Comparison of ENCODE assay signal across 32 cellular contexts in the genomic region with DNA sequence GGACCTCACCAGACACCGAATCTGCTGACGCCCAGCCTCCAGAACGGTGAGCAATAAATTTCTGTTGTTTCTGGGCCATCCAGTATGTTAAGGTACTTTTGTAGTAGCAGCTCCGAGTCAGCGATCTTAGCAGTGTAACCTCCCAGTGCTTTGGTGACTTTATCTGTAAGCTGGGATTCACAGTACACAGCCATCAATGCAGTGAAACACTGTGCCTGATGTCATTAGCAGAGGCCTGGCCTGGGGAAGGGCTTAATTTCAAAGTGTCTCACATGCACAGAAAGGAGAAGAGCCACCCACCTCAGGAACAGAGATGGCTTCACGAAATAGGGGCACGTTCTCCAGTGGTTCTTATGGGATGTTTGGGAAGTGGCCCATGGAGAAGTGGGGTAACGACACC.
"Had no signal": no experiment of that assay in that cellular context is flagged by ENCODE, and none has a peak within 500 bp of the region (broad histone marks: within the 10 kb centered on the region; RNA-seq: fewer than 3 reads in every experiment).

No MANE protein-coding gene starts in this region.

- H3K4me1 ChIP-seq: foreskin keratinocyte, lower lobe of right lung, prostate gland, transverse colon, upper lobe of right lung, uterus had no signal

- H3K4me3 ChIP-seq: dorsolateral prefrontal cortex, gastroesophageal sphincter, heart left ventricle, lower lobe of right lung, prostate gland, right atrium auricular region, smooth muscle cell, suprapubic skin, transverse colon, upper lobe of right lung, uterus had no signal

- H3K27ac ChIP-seq: dorsolateral prefrontal cortex, epithelial cell of prostate, foreskin keratinocyte, gastroesophageal sphincter, heart left ventricle, lower lobe of right lung, prostate gland, right atrium auricular region, suprapubic skin, transverse colon, upper lobe of right lung, uterus had no signal

- H3K27me3 ChIP-seq: right atrium auricular region, suprapubic skin, transverse colon, upper lobe of right lung, uterus had no signal

- H3K9me3 ChIP-seq: gastroesophageal sphincter, heart left ventricle, lower lobe of right lung, prostate gland, right atrium auricular region, suprapubic skin, transverse colon, upper lobe of right lung, uterus had no signal

- H3K9me3 Mint-ChIP-seq: endodermal cell; natural killer cell; neural crest cell; stimulated activated naive CD8-positive, alpha-beta T cell treated with anti-CD3 and anti-CD28 coated beads, Interleukin-15, amount 100 ng/mL, for 72 hours had no signal

- DNase-seq: dorsolateral prefrontal cortex; effector CD8-positive, alpha-beta T cell; endodermal cell; foreskin keratinocyte; heart left ventricle; hypothalamus; immature natural killer cell; islet precursor cell; kidney glomerular epithelial cell; left colon; left ventricle myocardium superior; lower lobe of right lung; natural killer cell; nucleus accumbens; stimulated activated CD4-positive, alpha-beta T cell treated with anti-CD3 and anti-CD28 coated beads, Interleukin-12 subunit alpha, Interleukin-12 subunit beta, amount 100 ng/mL, for 4 hours; stimulated activated CD4-positive, alpha-beta T cell treated with anti-CD3 and anti-CD28 coated beads, Interleukin-1b, Interleukin-23, amount 100 ng/mL, for 48 hours; stimulated activated CD4-positive, alpha-beta T cell treated with anti-CD3 and anti-CD28 coated beads, Interleukin-4, amount 100 ng/mL, for 1 hour; stimulated activated CD8-positive, alpha-beta memory T cell treated with anti-CD3 and anti-CD28 coated beads, Interleukin-4, amount 100 ng/mL, for 48 hours; stimulated activated naive CD4-positive, alpha-beta T cell; stimulated activated naive CD8-positive, alpha-beta T cell treated with anti-CD3 and anti-CD28 coated beads, Interleukin-15, amount 100 ng/mL, for 72 hours; transverse colon; upper lobe of right lung; uterus had no signal

- H3K4me1 Mint-ChIP-seq: endodermal cell; immature natural killer cell; natural killer cell; stimulated activated naive CD8-positive, alpha-beta T cell treated with anti-CD3 and anti-CD28 coated beads, Interleukin-15, amount 100 ng/mL, for 72 hours had no signal

- H3K36me3 Mint-ChIP-seq: immature natural killer cell, natural killer cell had no signal

- ATAC-seq: esophagus mucosa; foreskin keratinocyte; gastroesophageal sphincter; heart left ventricle; left colon; left ventricle myocardium superior; lower lobe of right lung; natural killer cell; sciatic nerve; stimulated activated naive CD8-positive, alpha-beta T cell treated with anti-CD3 and anti-CD28 coated beads, Interleukin-15, amount 100 ng/mL, for 72 hours; upper lobe of right lung had no signal

- H3K36me3 ChIP-seq: gastroesophageal sphincter, heart left ventricle, lower lobe of right lung, prostate gland, right atrium auricular region, suprapubic skin, transverse colon, upper lobe of right lung, uterus had no signal

- H3K4me2 ChIP-seq: smooth muscle cell had no signal

- H3K27ac Mint-ChIP-seq: endodermal cell; immature natural killer cell; natural killer cell; stimulated activated naive CD8-positive, alpha-beta T cell treated with anti-CD3 and anti-CD28 coated beads, Interleukin-15, amount 100 ng/mL, for 72 hours had no signal

- H3K4me3 Mint-ChIP-seq: endodermal cell; immature natural killer cell; natural killer cell; neural crest cell; stimulated activated naive CD8-positive, alpha-beta T cell treated with anti-CD3 and anti-CD28 coated beads, Interleukin-15, amount 100 ng/mL, for 72 hours had no signal
